Comparison of ENCODE assay signal across 10 cellular contexts in genomic region chr17:42698736-42699414, GRCh38. TPM values are rescaled to one million over a fixed set of nuclear protein-coding genes. Genes with fewer than 3 reads are reported as not detected.
DNase-seq lines count a peak whose midpoint lies in the region; ATAC-seq and TF ChIP-seq lines count a peak whose summit lies in the region.
"Had no signal": no experiment of that assay in that cellular context is flagged by ENCODE, and none has a peak within 500 bp of the region (broad histone marks: within the 10 kb centered on the region; RNA-seq: fewer than 3 reads in every experiment).

No MANE protein-coding gene starts in this region.

- peaks cover 0 to 5% of the 10 kb centered on the region in 2 donors for H3K4me1 Mint-ChIP-seq in natural killer cell

- H4K8ac ChIP-seq in neuronal stem cell (ENCODE audit: low read depth, low read length) = no peak overlapping the region

- H3K18ac ChIP-seq in neuronal stem cell (ENCODE audit: low read length) = no peak overlapping the region

- H3K27ac ChIP-seq in esophagus muscularis mucosa (replicated peaks in 1 of 4) (peak overlapping the region in 3 of 4 donors; percentile 12 to 57 (median 40)), neuronal stem cell (replicated peaks; ENCODE audit: low read length) (peak overlapping the region; percentile 22), coronary artery (peak overlapping the region in 1 of 2 donors; percentile 49)

- no peak for TF ChIP-seq EP300 in esophagus muscularis mucosa (IDR thresholded peaks at IDR 0.05)

- H3K36me3 Mint-ChIP-seq in natural killer cell = peaks cover 9% of the 10 kb centered on the region

- no peak for ATAC-seq in natural killer cell

- H3K4ac ChIP-seq in neuronal stem cell (ENCODE audit: low read length) = no peak overlapping the region

- no peak overlapping the region for H2BK120ac ChIP-seq in neuronal stem cell (ENCODE audit: low read depth, low read length)

- no peak overlapping the region for H2BK12ac ChIP-seq in neuronal stem cell (ENCODE audit: low read length)

- H2BK5ac ChIP-seq in neuronal stem cell (ENCODE audit: low read length) = no peak overlapping the region

- H3K36me3 ChIP-seq in esophagus muscularis mucosa (peaks cover 22 to 98% (median 83%) of the 10 kb centered on the region in 4 donors), neuronal stem cell (replicated peaks in 1 of 2; ENCODE audit: control insufficient read depth in 2 of 2, insufficient read depth in 2 of 2, low read length in 2 of 2) (peaks cover 33 to 95% of the 10 kb centered on the region in 2 donors)

- peaks cover 9 to 14% (median 13%) of the 10 kb centered on the region in 4 donors for H3K4me1 ChIP-seq in esophagus muscularis mucosa
- H3K4me1 ChIP-seq in neuronal stem cell (ENCODE audit: control insufficient read depth in 2 of 2, insufficient read depth in 1 of 2, low read depth in 1 of 2, low read length in 2 of 2) = peaks cover 0 to 3% of the 10 kb centered on the region in 2 donors

- no peaks in the 10 kb centered on the region for H3K9me3 ChIP-seq in esophagus muscularis mucosa
- H3K9me3 ChIP-seq in neuronal stem cell (replicated peaks in 1 of 2; ENCODE audit: control insufficient read depth in 2 of 2, insufficient read depth in 1 of 2, low read depth in 1 of 2, low read length in 2 of 2) = no peaks in the 10 kb centered on the region

- peak overlapping the region; percentile 69 for H3K23ac ChIP-seq in neuronal stem cell (ENCODE audit: low read depth, low read length, poor library complexity)

- 20% methylated on average over 2 of the region's 2 CpGs for WGBS in esophagus muscularis mucosa
- WGBS in neuronal stem cell (ENCODE audit: extremely low coverage in 2 of 2, insufficient read length in 2 of 2, insufficient replicate concordance in 1 of 2), 2 donors = no CpG with 5 or more reads among the region's 2 CpGs

- H3K27ac Mint-ChIP-seq in natural killer cell = no peak overlapping the region

- H3K9ac ChIP-seq in neuronal stem cell (ENCODE audit: low read depth, low read length, poor library complexity) = no peak overlapping the region

- no peak overlapping the region for H2AFZ ChIP-seq in neuronal stem cell (ENCODE audit: low read length)

- TF ChIP-seq CTCF in esophagus muscularis mucosa (IDR thresholded peaks at IDR 0.05) (no peak), natural killer cell (IDR thresholded peaks at IDR 0.05) (no peak), coronary artery (IDR thresholded peaks at IDR 0.05) (no peak)

- no peak overlapping the region for H2AK5ac ChIP-seq in neuronal stem cell (ENCODE audit: low read depth, low read length)

- no peak overlapping the region for H2BK15ac ChIP-seq in neuronal stem cell (ENCODE audit: low read length)

- no peak overlapping the region for H3K4me3 Mint-ChIP-seq in natural killer cell

- H3K14ac ChIP-seq in neuronal stem cell (ENCODE audit: low read length) = no peak overlapping the region

- no peaks in the 10 kb centered on the region for H3K27me3 Mint-ChIP-seq in natural killer cell (ENCODE audit: low read depth in 2 of 2)

- H4K91ac ChIP-seq in neuronal stem cell (ENCODE audit: low read depth, low read length, poor library complexity) = no peak overlapping the region

- H3K27me3 ChIP-seq in esophagus muscularis mucosa (no peaks in the 10 kb centered on the region), neuronal stem cell (ENCODE audit: control insufficient read depth in 3 of 3, insufficient read depth in 3 of 3, low read depth in 1 of 3, low read length in 3 of 3) (no peaks in the 10 kb centered on the region)
- H3K27me3 ChIP-seq: dorsolateral prefrontal cortex had no signal

- H3K4me3 ChIP-seq in esophagus muscularis mucosa (no peak overlapping the region), neuronal stem cell (ENCODE audit: low read length in 2 of 2) (no peak overlapping the region), coronary artery (no peak overlapping the region)
- H3K4me3 ChIP-seq: dorsolateral prefrontal cortex had no signal

- no peak for TF ChIP-seq POLR2A in esophagus muscularis mucosa (IDR thresholded peaks at IDR 0.05; ENCODE audit: low read depth)

- DNase-seq in EH (ENCODE audit: low read depth) (peak; percentile 89), NCI-H82 treated with DMSO at 0.1 percent for 48 hours (lab: John Stamatoyannopoulos, UW; ENCODE audit: unreplicated experiment) (peak; percentile 84), esophagus muscularis mucosa (ENCODE audit: extremely low spot score) (no peak), neuronal stem cell (ENCODE audit: low spot score) (no peak), SK-N-DZ (ENCODE audit: low spot score) (no peak), natural killer cell (no peak), activated gamma-delta T cell (lab: John Stamatoyannopoulos, UW) (no peak), coronary artery (ENCODE audit: low spot score) (no peak)
- DNase-seq: dorsolateral prefrontal cortex, NCI-H1092 had no signal

- intact Hi-C loops in esophagus muscularis mucosa (cut with DNase I) (no loop called here), natural killer cell (cut with micrococcal nuclease) (no loop called here)

- H3K9me3 Mint-ChIP-seq in natural killer cell = no peaks in the 10 kb centered on the region

- no peaks in the 10 kb centered on the region for H3K79me1 ChIP-seq in neuronal stem cell (ENCODE audit: low read depth, low read length)

- H3K4me2 ChIP-seq in neuronal stem cell (ENCODE audit: insufficient read depth, low read length, poor library complexity, severe bottlenecking) = no peak overlapping the region

RNA-seq across cellular contexts. Expression of gene CNTNAP1, which starts 16.5 kb away (rescaled TPM):
- total RNA-seq in esophagus muscularis mucosa (10 to 100 TPM in 1 of 4 donors, 1 to 10 TPM in 3; 4.7 to 13.2 (median 6.2) TPM), natural killer cell (under 1 TPM; 0.33 to 0.85 (median 0.39) TPM)
- 6.1 TPM for polyA plus RNA-seq in neuronal stem cell (2013, experiment 1 of 2)
- 5.9 TPM for polyA plus RNA-seq in neuronal stem cell (2013, experiment 2 of 2)
- polyA plus RNA-seq in SK-N-DZ (2014; cell fraction: cytosol; rRNA removed) = 7.9 and 10.8 TPM in 2 replicates
- polyA plus RNA-seq in SK-N-DZ (2014; cell fraction: nucleus; rRNA removed) = 64.4 and 94.2 TPM in 2 replicates

RNA-seq across cellular contexts. Expression of gene CCR10, which starts 17.2 kb away (rescaled TPM):
- 1 to 10 TPM; 2.9 to 8.4 (median 3.7) TPM for total RNA-seq in esophagus muscularis mucosa
- polyA plus RNA-seq in neuronal stem cell (2013, experiment 1 of 2) = 1.9 TPM
- 1.8 TPM for polyA plus RNA-seq in neuronal stem cell (2013, experiment 2 of 2)
- 35.0 and 43.0 TPM in 2 replicates for polyA plus RNA-seq in SK-N-DZ (2014; cell fraction: cytosol; rRNA removed)
- polyA plus RNA-seq in SK-N-DZ (2014; cell fraction: nucleus; rRNA removed) = 23.4 and 33.9 TPM in 2 replicates
- 1 to 10 TPM; 1.2 to 2.6 (median 1.2) TPM for total RNA-seq in natural killer cell

RNA-seq across cellular contexts. Expression of gene PLEKHH3, which starts 22.1 kb away (rescaled TPM):
- total RNA-seq in esophagus muscularis mucosa = 10 to 100 TPM; 20.3 to 41.2 (median 27.3) TPM
- 17.1 TPM for polyA plus RNA-seq in neuronal stem cell (2013, experiment 1 of 2)
- polyA plus RNA-seq in neuronal stem cell (2013, experiment 2 of 2) = 17.9 TPM
- 23.6 and 40.7 TPM in 2 replicates for polyA plus RNA-seq in SK-N-DZ (2014; cell fraction: cytosol; rRNA removed)
- 63.4 and 64.3 TPM in 2 replicates for polyA plus RNA-seq in SK-N-DZ (2014; cell fraction: nucleus; rRNA removed)
- 1 to 10 TPM in 1 of 3 donors, under 1 TPM in 2; 0.14 to 1.8 (median 0.26) TPM for total RNA-seq in natural killer cell

RNA-seq across cellular contexts. Expression of gene TUBG2, which starts 39.8 kb away (rescaled TPM):
- total RNA-seq in esophagus muscularis mucosa (10 to 100 TPM; 25.3 to 40.2 (median 38.1) TPM), natural killer cell (10 to 100 TPM in 1 of 3 donors, 1 to 10 TPM in 2; 7.8 to 14.2 (median 9.6) TPM)
- polyA plus RNA-seq in neuronal stem cell (2013, experiment 1 of 2) = 19.4 TPM
- 19.8 TPM for polyA plus RNA-seq in neuronal stem cell (2013, experiment 2 of 2)
- 13.0 and 26.2 TPM in 2 replicates for polyA plus RNA-seq in SK-N-DZ (2014; cell fraction: cytosol; rRNA removed)
- polyA plus RNA-seq in SK-N-DZ (2014; cell fraction: nucleus; rRNA removed) = 47.1 and 58.4 TPM in 2 replicates

RNA-seq across cellular contexts. Expression of gene EZH1, which starts 46.0 kb away (rescaled TPM):
- total RNA-seq in esophagus muscularis mucosa (10 to 100 TPM; 40.6 to 68.2 (median 54.6) TPM), natural killer cell (10 to 100 TPM; 68.8 to 92.7 (median 74.1) TPM)
- 17.8 TPM for polyA plus RNA-seq in neuronal stem cell (2013, experiment 1 of 2)
- polyA plus RNA-seq in neuronal stem cell (2013, experiment 2 of 2) = 17.9 TPM
- polyA plus RNA-seq in SK-N-DZ (2014; cell fraction: cytosol; rRNA removed) = 43.9 and 54.2 TPM in 2 replicates
- 99.1 and 158 TPM in 2 replicates for polyA plus RNA-seq in SK-N-DZ (2014; cell fraction: nucleus; rRNA removed)

Comparison
In these comparisons a context has a peak if more than half of its experiments do, and no peak if none do; other contexts are left out.
1. DNase-seq: peak in EH (single experiment) and NCI-H82 treated with DMSO at 0.1 percent for 48 hours (single experiment); none in esophagus muscularis mucosa (single experiment), neuronal stem cell (single experiment), SK-N-DZ (single experiment), natural killer cell (single experiment), activated gamma-delta T cell (single experiment) and coronary artery (single experiment).
2. RNA of gene PLEKHH3, which starts 22.1 kb away (total RNA-seq): 20.3 to 41.2 TPM in esophagus muscularis mucosa; 0.14 to 1.8 TPM in natural killer cell; every median in the first group is over 4 times any median in the second.